Comparison of ENCODE assay signal across 9 cellular contexts in the genomic region with DNA sequence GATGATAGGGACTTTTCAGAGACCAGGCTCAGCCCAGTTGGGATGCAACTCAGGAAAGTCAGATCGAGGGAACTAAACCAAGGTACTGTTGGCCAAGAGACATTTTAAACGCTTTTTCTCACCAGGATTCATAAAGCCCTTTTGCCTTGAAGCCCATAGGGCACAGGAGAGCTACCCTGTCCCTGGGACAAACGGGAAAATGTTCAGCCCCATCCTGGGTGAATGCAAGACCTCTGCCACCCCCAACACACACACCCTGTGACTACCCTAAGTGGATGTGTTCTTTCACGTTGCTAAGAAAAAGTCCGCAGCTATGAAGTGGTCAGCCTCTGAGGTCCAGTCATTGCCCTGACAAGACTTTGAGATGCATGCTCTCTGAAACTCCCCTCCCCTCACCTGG. TPM values are rescaled to one million over a fixed set of nuclear protein-coding genes. Genes with fewer than 3 reads are reported as not detected.
DNase-seq lines count a peak whose midpoint lies in the region; ATAC-seq, FAIRE-seq and TF ChIP-seq lines count a peak whose summit lies in the region.
"Had no signal": no experiment of that assay in that cellular context is flagged by ENCODE, and none has a peak within 500 bp of the region (broad histone marks: within the 10 kb centered on the region; RNA-seq: fewer than 3 reads in every experiment).

No MANE protein-coding gene starts in this region.

- H3K27ac Mint-ChIP-seq in natural killer cell treated with Interleukin-12 subunit alpha and Interleukin-12 subunit beta and Interleukin-15 and Interleukin-18, amount 100 ng/mL, for 72 hours, result peak overlapping the region; percentile 90 to 91

- no peaks in the 10 kb centered on the region for H3K27me3 Mint-ChIP-seq in natural killer cell treated with Interleukin-12 subunit alpha and Interleukin-12 subunit beta and Interleukin-15 and Interleukin-18, amount 100 ng/mL, for 72 hours

- TF ChIP-seq EP300 in HepG2 (IDR thresholded peaks at IDR 0.05; ENCODE audit: low read depth in 2 of 2, low read length in 2 of 2) (no peak), HepG2 (CRISPR knock-in tag; IDR thresholded peaks at IDR 0.05; ENCODE audit: borderline replicate concordance) (no peak)

- no peak for ATAC-seq in HepG2
- no peak for ATAC-seq in natural killer cell treated with Interleukin-12 subunit alpha and Interleukin-12 subunit beta and Interleukin-15 and Interleukin-18, amount 100 ng/mL, for 72 hours
- no peak for ATAC-seq in GM19463 (IDR thresholded peaks at IDR 0.05; ENCODE audit: unreplicated experiment)

- intact Hi-C loops in HepG2 (cut with micrococcal nuclease; ENCODE audit: unreplicated experiment) (no loop called here), colonic mucosa (cut with DNase I) (no loop called here)

- H3K4me1 ChIP-seq in liver (ENCODE audit: control insufficient read depth in 4 of 4, insufficient read depth in 4 of 4, low read length in 3 of 4), result peaks cover 0 to 3% (median 2%) of the 10 kb centered on the region in 4 donors
- H3K4me1 ChIP-seq in HepG2 (ENCODE audit: insufficient read depth, low read length), result peaks cover 5% of the 10 kb centered on the region; the same call in 1 of the 2 replicates
- no peaks in the 10 kb centered on the region for H3K4me1 ChIP-seq in colonic mucosa

- peaks cover 4% of the 10 kb centered on the region for H3K36me3 Mint-ChIP-seq in natural killer cell treated with Interleukin-12 subunit alpha and Interleukin-12 subunit beta and Interleukin-15 and Interleukin-18, amount 100 ng/mL, for 72 hours

- TF ChIP-seq CTCF in liver (IDR thresholded peaks at IDR 0.05; ENCODE audit: low read depth, low read length, missing input control), result no peak
- TF ChIP-seq CTCF in HepG2 (CRISPR knock-in tag; IDR thresholded peaks at IDR 0.05), result no peak
- no peak for TF ChIP-seq CTCF in colonic mucosa (IDR thresholded peaks at IDR 0.05)
- TF ChIP-seq CTCF in GM13976 (IDR thresholded peaks at IDR 0.05; ENCODE audit: borderline replicate concordance, control extremely low read depth, extremely low read depth, insufficient read depth, missing control alignments), result no peak

- H4K20me1 ChIP-seq in HepG2 (ENCODE audit: insufficient read depth, low read length), result no peaks in the 10 kb centered on the region

- peak overlapping the region; percentile 58 to 86 for H3K27ac ChIP-seq in liver (ENCODE audit: low read depth in 1 of 2, low read length in 2 of 2)
- no peak overlapping the region for H3K27ac ChIP-seq in HepG2 (ENCODE audit: extremely low read length, insufficient read depth, low read length)
- peak overlapping the region; percentile 59 for H3K27ac ChIP-seq in colonic mucosa

- no peaks in the 10 kb centered on the region for H3K79me2 ChIP-seq in HepG2 (ENCODE audit: insufficient read depth, low read length)

- no peaks in the 10 kb centered on the region for H3K27me3 ChIP-seq in liver (ENCODE audit: control insufficient read depth in 4 of 4, insufficient read depth in 4 of 4, low read length in 3 of 4)
- H3K27me3 ChIP-seq in HepG2 (ENCODE audit: control insufficient read depth in 1 of 2, insufficient read depth in 2 of 2, low read length in 2 of 2), result peaks cover 6 to 69% of the 10 kb centered on the region in 2 experiments
- no peaks in the 10 kb centered on the region for H3K27me3 ChIP-seq in colonic mucosa

- in situ Hi-C loops in HepG2 (cut with HindIII; ENCODE audit: extremely low pct_ligation_motif_present, low pct_unique_long_range_greater_than_20kb), result no loop called here
- in situ Hi-C loops in GM13976 (cut with MboI; ENCODE audit: low sequenced_read_pairs, unreplicated experiment), result no loop called here

- H3K4me2 ChIP-seq in HepG2 (ENCODE audit: low read depth, low read length), result no peak overlapping the region

- TF ChIP-seq POLR2A in HepG2 (IDR thresholded peaks at IDR 0.05; ENCODE audit: insufficient read depth in 1 of 2, low read depth in 2 of 2, low read length in 2 of 2), result no peak

- H3K36me3 ChIP-seq in liver (ENCODE audit: control insufficient read depth in 4 of 4, insufficient read depth in 3 of 4, low read depth in 1 of 4, low read length in 3 of 4) (no peaks in the 10 kb centered on the region), HepG2 (replicated peaks in 1 of 2; ENCODE audit: control insufficient read depth in 1 of 2, insufficient read depth in 2 of 2, low read length in 2 of 2) (no peaks in the 10 kb centered on the region), colonic mucosa (no peaks in the 10 kb centered on the region)

- 61% methylated on average over 5 of the region's 5 CpGs for WGBS in liver
- 53% methylated on average over 4 of the region's 5 CpGs for WGBS in HepG2 (ENCODE audit: low lambda C conversion rate)

- DNase-seq in HepG2 (ENCODE audit: low spot score) (no peak), colonic mucosa (no peak), UCSD-AML1 (lab: John Stamatoyannopoulos, UW; ENCODE audit: unreplicated experiment) (no peak), SIG-M5 treated with dmso at 0.1 percent for 504 hours (lab: John Stamatoyannopoulos, UW; ENCODE audit: unreplicated experiment) (no peak), GM13976 (ENCODE audit: low spot score) (no peak)
- no peak for DNase-seq in natural killer cell treated with Interleukin-12 subunit alpha and Interleukin-12 subunit beta and Interleukin-15 and Interleukin-18, amount 100 ng/mL, for 72 hours (ENCODE audit: low spot score)
- DNase-seq: NK-92 treated with Interleukin-12 subunit alpha and Interleukin-12 subunit beta, amount 100 ng/mL, for 24 hours had no signal

- peak overlapping the region; percentile 93 for H3K4me3 Mint-ChIP-seq in natural killer cell treated with Interleukin-12 subunit alpha and Interleukin-12 subunit beta and Interleukin-15 and Interleukin-18, amount 100 ng/mL, for 72 hours

- no TSS peak for BruUV-seq in HepG2 (replicated peaks; lab: Mats Ljungman, UMichigan)

- POLR2A ChIA-PET in HepG2 (lab: Yijun Ruan, JAX), result no interaction called here

- H3K9ac ChIP-seq in liver (ENCODE audit: low read depth in 1 of 2, low read length in 2 of 2) (peak overlapping the region in 1 of 2 donors; percentile 11), HepG2 (ENCODE audit: insufficient read depth, low read depth, low read length) (no peak overlapping the region), colonic mucosa (ENCODE audit: low read depth in 2 of 2, low read length in 2 of 2) (peak overlapping the region in 1 of 2 donors; percentile 66)

- no peaks in the 10 kb centered on the region for H3K9me3 Mint-ChIP-seq in natural killer cell treated with Interleukin-12 subunit alpha and Interleukin-12 subunit beta and Interleukin-15 and Interleukin-18, amount 100 ng/mL, for 72 hours

- no peak overlapping the region for H3K4me3 ChIP-seq in liver (ENCODE audit: low read depth in 1 of 3, low read length in 3 of 3)
- H3K4me3 ChIP-seq in HepG2 (replicated peaks in 1 of 3; ENCODE audit: insufficient read depth in 1 of 3, low read depth in 2 of 3, low read length in 3 of 3), result no peak overlapping the region
- no peak overlapping the region for H3K4me3 ChIP-seq in colonic mucosa

- CTCF ChIA-PET in HepG2 (lab: Yijun Ruan, JAX; ENCODE audit: low intra/inter-chr PET ratio, low total read pairs), result no interaction called here

- no peak overlapping the region for H2AFZ ChIP-seq in HepG2 (ENCODE audit: low read length)

- no peak for TF ChIP-seq RAD21 in liver (IDR thresholded peaks at IDR 0.05)
- no peak for TF ChIP-seq RAD21 in HepG2 (CRISPR knock-in tag; IDR thresholded peaks at IDR 0.05)

- FAIRE-seq in HepG2 (lab: Jason Lieb, UNC), result no peak

- H3K4me1 Mint-ChIP-seq in natural killer cell treated with Interleukin-12 subunit alpha and Interleukin-12 subunit beta and Interleukin-15 and Interleukin-18, amount 100 ng/mL, for 72 hours (ENCODE audit: low read depth in 2 of 2), result peaks cover 88 to 98% of the 10 kb centered on the region in 2 donors

- no peaks in the 10 kb centered on the region for H3K9me3 ChIP-seq in liver (ENCODE audit: control insufficient read depth in 4 of 4, low read length in 3 of 4)
- no peaks in the 10 kb centered on the region for H3K9me3 ChIP-seq in HepG2 (ENCODE audit: low read length)
- no peaks in the 10 kb centered on the region for H3K9me3 ChIP-seq in colonic mucosa

TF ChIP-seq in liver, 16 proteins besides CTCF, POLR2A, EP300 and RAD21:
- TF ChIP-seq GABPA (IDR thresholded peaks at IDR 0.05 in 1 of 2, conservative IDR thresholded peaks at IDR 0.05 in 1 of 2) (no peak), HNF4G (IDR thresholded peaks at IDR 0.05) (no peak)

TF ChIP-seq in HepG2, 621 proteins besides CTCF, POLR2A, EP300 and RAD21 (continues in another document):
- TF ChIP-seq FLYWCH1 (CRISPR knock-in tag; IDR thresholded peaks at IDR 0.05) (no peak), SYNCRIP (IDR thresholded peaks at IDR 0.05; ENCODE audit: insufficient read depth, low read depth, low read length) (no peak)

RNA-seq across cellular contexts. Expression of gene ITPKB, which starts 58.4 kb away (rescaled TPM):
- total RNA-seq in liver (1 to 10 TPM; 5.6 to 5.8 TPM), HepG2 (2016; rRNA removed; fragmentation: Illumina TruSeq; extraction: Trizol) (not detected in 2 replicates), colonic mucosa (10 to 100 TPM; 11.6 to 16.9 TPM)
- polyA plus RNA-seq in liver (1 to 10 TPM in 1 of 2 donors, under 1 TPM in 1; 0.61 to 1.8 TPM), HepG2 (2011; rRNA removed) (not detected in 2 replicates)
- not detected in 2 replicates for total RNA-seq in HepG2 (2016; cell fraction: cytosol; rRNA removed; fragmentation: Illumina TruSeq; extraction: Trizol; ENCODE audit: low read depth)
- total RNA-seq in HepG2 (2016; cell fraction: insoluble cytoplasmic fraction; rRNA removed; fragmentation: Illumina TruSeq; extraction: Trizol), result not detected in 2 replicates
- total RNA-seq in HepG2 (2016; cell fraction: membrane; rRNA removed; fragmentation: Illumina TruSeq; extraction: Trizol), result not detected in 2 replicates
- total RNA-seq in HepG2 (2016; cell fraction: nucleus; rRNA removed; fragmentation: Illumina TruSeq; extraction: Trizol), result not detected in 2 replicates
- not detected in 2 replicates for polyA plus RNA-seq in HepG2 (2011; cell fraction: cytosol; rRNA removed)
- polyA plus RNA-seq in HepG2 (2011; cell fraction: nucleus; rRNA removed), result not detected in 2 replicates
- polyA plus RNA-seq in HepG2 (2012), result not detected in 2 replicates
- polyA plus RNA-seq in HepG2 (2016; cell fraction: cytosol; fragmentation: Illumina TruSeq; extraction: Trizol; ENCODE audit: low read depth), result not detected in 2 replicates
- not detected in 2 replicates for polyA plus RNA-seq in HepG2 (2016; cell fraction: insoluble cytoplasmic fraction; fragmentation: Illumina TruSeq; extraction: Trizol; ENCODE audit: low read depth)
- polyA plus RNA-seq in HepG2 (2016; cell fraction: membrane; fragmentation: Illumina TruSeq; extraction: Trizol; ENCODE audit: low read depth), result not detected in 2 replicates
- not detected in 2 replicates for polyA plus RNA-seq in HepG2 (2016; cell fraction: nucleus; fragmentation: Illumina TruSeq; extraction: Trizol; ENCODE audit: insufficient read depth, low read depth)
- polyA minus RNA-seq in HepG2 (2011; rRNA and poly(A)+ RNA removed; ENCODE audit: low replicate concordance), result 0.84 TPM in 1 of 2 replicates, not detected in the other
- polyA minus RNA-seq in HepG2 (2011; cell fraction: cytosol; rRNA and poly(A)+ RNA removed), result not detected in 2 replicates
- not detected in 2 replicates for polyA minus RNA-seq in HepG2 (2011; cell fraction: nucleus; rRNA and poly(A)+ RNA removed)
- 10 to 100 TPM; 27.2 to 35.2 TPM for total RNA-seq in natural killer cell treated with Interleukin-12 subunit alpha and Interleukin-12 subunit beta and Interleukin-15 and Interleukin-18, amount 100 ng/mL, for 72 hours
